8 cellular contexts compared by ENCODE assay signal in the genomic region with DNA sequence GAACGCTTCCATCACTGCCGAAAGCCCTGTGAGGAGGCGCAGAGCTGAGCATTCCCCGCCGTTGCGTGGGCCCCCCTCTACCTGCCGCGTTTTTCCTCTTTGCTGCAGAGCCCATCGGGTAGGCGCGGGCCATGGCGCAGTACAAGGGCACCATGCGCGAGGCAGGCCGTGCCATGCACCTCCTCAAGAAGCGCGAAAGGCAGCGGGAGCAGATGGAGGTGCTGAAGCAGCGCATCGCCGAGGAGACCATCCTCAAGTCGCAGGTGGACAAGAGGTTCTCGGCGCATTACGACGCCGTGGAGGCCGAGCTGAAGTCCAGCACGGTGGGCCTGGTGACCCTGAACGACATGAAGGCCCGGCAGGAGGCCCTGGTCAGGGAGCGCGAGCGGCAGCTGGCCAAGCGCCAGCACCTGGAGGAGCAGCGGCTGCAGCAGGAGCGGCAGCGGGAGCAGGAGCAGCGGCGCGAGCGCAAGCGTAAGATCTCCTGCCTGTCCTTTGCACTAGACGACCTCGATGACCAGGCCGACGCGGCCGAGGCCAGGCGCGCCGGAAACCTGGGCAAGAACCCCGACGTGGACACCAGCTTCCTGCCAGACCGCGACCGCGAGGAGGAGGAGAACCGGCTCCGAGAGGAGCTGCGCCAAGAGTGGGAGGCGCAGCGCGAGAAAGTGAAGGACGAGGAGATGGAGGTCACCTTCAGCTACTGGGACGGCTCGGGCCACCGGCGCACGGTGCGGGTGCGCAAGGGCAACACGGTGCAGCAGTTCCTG. TPM values are rescaled to one million over a fixed set of nuclear protein-coding genes. Genes with fewer than 3 reads are reported as not detected.
DNase-seq lines count a peak whose midpoint lies in the region; ATAC-seq, FAIRE-seq and TF ChIP-seq lines count a peak whose summit lies in the region.

No MANE protein-coding gene starts in this region.

- FAIRE-seq in GM12891 (lab: Jason Lieb, UNC) = no peak

- H3K9ac ChIP-seq in neural progenitor cell = no peak overlapping the region

- no peaks in the 10 kb centered on the region for H3K27me3 ChIP-seq in Peyer's patch
- no peaks in the 10 kb centered on the region for H3K27me3 ChIP-seq in esophagus (ENCODE audit: control insufficient read depth in 1 of 2, insufficient read depth in 2 of 2, low read length in 2 of 2)
- no peaks in the 10 kb centered on the region for H3K27me3 ChIP-seq in neural progenitor cell

- no peak overlapping the region for H3K27ac Mint-ChIP-seq in neural progenitor cell

- H3K4me3 Mint-ChIP-seq in neural progenitor cell = no peak overlapping the region

- POLR2A ChIA-PET in GM10248 (lab: Yijun Ruan, JAX) = no interaction called here

- H3K4me1 ChIP-seq in Peyer's patch (no peaks in the 10 kb centered on the region), esophagus (ENCODE audit: control insufficient read depth in 2 of 2, insufficient read depth in 2 of 2, low read length in 1 of 2) (peaks cover 0 to 6% of the 10 kb centered on the region in 2 donors), neural progenitor cell (no peaks in the 10 kb centered on the region)

- TF ChIP-seq POLR2A in Peyer's patch (IDR thresholded peaks at IDR 0.05) (no peak), GM12891 (IDR thresholded peaks at IDR 0.05; ENCODE audit: low read depth, low read length) (no peak)

- peak overlapping the region; percentile 26 to 60 (median 50) for H3K4me3 ChIP-seq in Peyer's patch
- peak overlapping the region; percentile 45 to 74 for H3K4me3 ChIP-seq in esophagus (ENCODE audit: low read depth in 1 of 2, low read length in 2 of 2)
- peak overlapping the region; percentile 47 for H3K4me3 ChIP-seq in neural progenitor cell

- WGBS in esophagus, 2 donors = 64 to 72% methylated on average over 73 of the region's 73 CpGs

- H3K9me3 Mint-ChIP-seq in neural progenitor cell = peaks cover 12% of the 10 kb centered on the region

- peaks cover 5% of the 10 kb centered on the region for H3K27me3 Mint-ChIP-seq in neural progenitor cell (ENCODE audit: insufficient read depth, low read depth)

- H3K4me1 Mint-ChIP-seq in neural progenitor cell = peaks cover 3% of the 10 kb centered on the region

- no peaks in the 10 kb centered on the region for H3K79me2 ChIP-seq in neural progenitor cell (ENCODE audit: low read depth)

- peak overlapping the region; percentile 92 for H2AFZ ChIP-seq in neural progenitor cell (replicated peaks)

- H3K27ac ChIP-seq in Peyer's patch (peak overlapping the region; percentile 49 to 66 (median 59)), esophagus (ENCODE audit: low read depth in 2 of 2, low read length in 1 of 2) (peak overlapping the region; percentile 63 to 80), neural progenitor cell (no peak overlapping the region)

- H3F3A ChIP-seq in neural progenitor cell (ENCODE audit: low read depth) = no peaks in the 10 kb centered on the region

- H3K4me2 ChIP-seq in neural progenitor cell = peak overlapping the region; percentile 66

- CTCF ChIA-PET in GM10248 (lab: Yijun Ruan, JAX) = interaction anchor here (0.9 to 3.4 kb wide), 33 partner anchors 7 to 553 kb away, joined by 3 to 32 read pairs (median 5); a partner anchor contains a TSS

- DNase-seq in ELR (ENCODE audit: low read depth) (peak; percentile 26), Peyer's patch (no peak), neural progenitor cell (ENCODE audit: low spot score) (no peak), GM10248 (ENCODE audit: extremely low spot score) (no peak), GM12891 (ENCODE audit: insufficient read length, low spot score) (no peak)

- no peaks in the 10 kb centered on the region for H4K20me1 ChIP-seq in neural progenitor cell (ENCODE audit: low read depth)

- H3K36me3 ChIP-seq in Peyer's patch (no peaks in the 10 kb centered on the region), esophagus (ENCODE audit: control insufficient read depth in 2 of 2, insufficient read depth in 2 of 2, low read length in 1 of 2) (no peaks in the 10 kb centered on the region), neural progenitor cell (no peaks in the 10 kb centered on the region)

- ATAC-seq in GM18517 (IDR thresholded peaks at IDR 0.05; ENCODE audit: unreplicated experiment) (no peak), GM18498 (IDR thresholded peaks at IDR 0.05; ENCODE audit: unreplicated experiment) (no peak)

- H3K36me3 Mint-ChIP-seq in neural progenitor cell = peaks cover 5% of the 10 kb centered on the region

- no peak for TF ChIP-seq CTCF in Peyer's patch (IDR thresholded peaks at IDR 0.05)
- TF ChIP-seq CTCF in neural progenitor cell (IDR thresholded peaks at IDR 0.05) = no peak
- no peak for TF ChIP-seq CTCF in GM10248 (IDR thresholded peaks at IDR 0.05; ENCODE audit: control extremely low read depth, extremely low read depth, low read depth, missing control alignments)

- no peaks in the 10 kb centered on the region for H3K9me3 ChIP-seq in Peyer's patch
- no peaks in the 10 kb centered on the region for H3K9me3 ChIP-seq in esophagus (ENCODE audit: control insufficient read depth in 2 of 2, insufficient read depth in 1 of 2, low read depth in 1 of 2, low read length in 1 of 2)
- no peaks in the 10 kb centered on the region for H3K9me3 ChIP-seq in neural progenitor cell (ENCODE audit: low read depth)

TF ChIP-seq in GM12891, 5 proteins besides CTCF, POLR2A, EP300 and RAD21:
- no peak for TF ChIP-seq POU2F2 (IDR thresholded peaks at IDR 0.05; ENCODE audit: low read depth, low read length)
- TF ChIP-seq SPI1 (IDR thresholded peaks at IDR 0.05; ENCODE audit: low read depth, low read length) = no peak
- no peak for TF ChIP-seq POLR2AphosphoS5 (IDR thresholded peaks at IDR 0.05; ENCODE audit: low read depth, low read length)
- TF ChIP-seq PAX5 (IDR thresholded peaks at IDR 0.05; ENCODE audit: insufficient read depth, low read length, severe bottlenecking) = no peak
- TF ChIP-seq TAF1 (IDR thresholded peaks at IDR 0.05; ENCODE audit: low read depth, low read length) = no peak

RNA-seq across cellular contexts. Expression of a gene that starts 0.7 kb away (rescaled TPM):
- total RNA-seq in Peyer's patch (10 to 100 TPM in 1 of 4 donors, 1 to 10 TPM in 3; 3.3 to 10.7 (median 4.7) TPM), neural progenitor cell (ENCODE audit: low replicate concordance) (2.8 and 4.5 TPM in 2 replicates)
- 1 to 10 TPM; 2.4 to 7.3 TPM for polyA plus RNA-seq in esophagus
- polyA plus RNA-seq in GM12891 (2012; ENCODE audit: low read depth, missing spikeins) = 5.0 TPM
